ENCODE assay signal across 13 cellular contexts in genomic region chr3:128786434-128787020, GRCh38.
DNase-seq lines count a peak whose midpoint lies in the region; ATAC-seq, FAIRE-seq and TF ChIP-seq lines count a peak whose summit lies in the region.
"Had no signal": no experiment of that assay in that cellular context is flagged by ENCODE, and none has a peak within 500 bp of the region (broad histone marks: within the 10 kb centered on the region; RNA-seq: fewer than 3 reads in every experiment).

No MANE protein-coding gene starts in this region.

- H3K9me3 Mint-ChIP-seq in astrocyte (ENCODE audit: unreplicated experiment), result no peaks in the 10 kb centered on the region

- CTCF ChIA-PET in A549 (lab: Yijun Ruan, JAX), result interaction anchor here (1.6 to 3.0 kb wide), 3 partner anchors 11 to 106 kb away, joined by 6 to 9 read pairs (median 9); no protein-coding TSS in a partner anchor
- CTCF ChIA-PET in PC-9 (lab: Charles Lee), result no interaction called here

- TF ChIP-seq RAD21 in A549 (conservative IDR thresholded peaks at IDR 0.05 in 1 of 2, IDR thresholded peaks at IDR 0.05 in 1 of 2), result no peak

- no peak overlapping the region for H3K4me2 ChIP-seq in A549
- peak overlapping the region; percentile 45 for H3K4me2 ChIP-seq in GM23248 (ENCODE audit: unreplicated experiment)
- peak overlapping the region; percentile 16 for H3K4me2 ChIP-seq in astrocyte (ENCODE audit: low read length)
- H3K4me2 ChIP-seq in keratinocyte (ENCODE audit: control insufficient read depth, extremely low read depth, insufficient read depth, low read depth, low read length), result peak overlapping the region; percentile 88
- H3K4me2 ChIP-seq in PC-9, result no peak overlapping the region

- H2AFZ ChIP-seq in GM23248 (no peak overlapping the region), astrocyte (ENCODE audit: low read depth, low read length) (no peak overlapping the region), keratinocyte (ENCODE audit: control insufficient read depth, low read length) (no peak overlapping the region), PC-9 (no peak overlapping the region)

- H3F3A ChIP-seq in GM23248 (ENCODE audit: insufficient read depth) (peaks cover 15% of the 10 kb centered on the region; the same call in 1 of the 2 replicates), PC-9 (ENCODE audit: insufficient read depth, low read depth) (peaks cover 68% of the 10 kb centered on the region)

- H3K4me1 Mint-ChIP-seq in astrocyte (ENCODE audit: low read depth, unreplicated experiment), result peaks cover 49% of the 10 kb centered on the region

- no peak for TF ChIP-seq EP300 in A549 (IDR thresholded peaks at IDR 0.05)

- H3K27ac ChIP-seq in A549 (no peak overlapping the region), GM23248 (peak overlapping the region; percentile 13; the same call in 1 of the 2 replicates), astrocyte (ENCODE audit: low read depth, low read length) (no peak overlapping the region), keratinocyte (ENCODE audit: control insufficient read depth, insufficient read depth, low read length) (peak overlapping the region; percentile 97), PC-9 (no peak overlapping the region), tibial artery (no peak overlapping the region), lower lobe of right lung (no peak overlapping the region)

- H3K9me1 ChIP-seq in keratinocyte (ENCODE audit: control insufficient read depth, extremely low read depth, insufficient read depth, low read length), result peaks cover 6% of the 10 kb centered on the region

- in situ Hi-C loops in GM23248 (cut with MboI), result no loop called here

- no peak overlapping the region for H3K27ac Mint-ChIP-seq in astrocyte (ENCODE audit: unreplicated experiment)

- H3K36me3 ChIP-seq in GM23248 (ENCODE audit: low read depth), result no peaks in the 10 kb centered on the region
- H3K36me3 ChIP-seq in astrocyte (ENCODE audit: insufficient read depth, low read length), result no peaks in the 10 kb centered on the region
- H3K36me3 ChIP-seq in keratinocyte (ENCODE audit: control insufficient read depth in 2 of 2, extremely low read depth in 1 of 2, insufficient read depth in 2 of 2, low read length in 2 of 2), result peaks cover 0 to 4% of the 10 kb centered on the region in 2 experiments
- H3K36me3 ChIP-seq in PC-9 (ENCODE audit: low read depth), result 0 out of 2 replicates have a peak, but pooled peaks cover 5% of the 10 kb centered on the region
- no peaks in the 10 kb centered on the region for H3K36me3 ChIP-seq in tibial artery
- no peaks in the 10 kb centered on the region for H3K36me3 ChIP-seq in lower lobe of right lung
- H3K36me3 ChIP-seq: spleen had no signal

- H3K27me3 ChIP-seq in GM23248 (replicated peaks; ENCODE audit: insufficient read depth), result no peaks in the 10 kb centered on the region
- H3K27me3 ChIP-seq in astrocyte (ENCODE audit: insufficient read depth, low read length), result no peaks in the 10 kb centered on the region
- no peaks in the 10 kb centered on the region for H3K27me3 ChIP-seq in keratinocyte (ENCODE audit: control insufficient read depth, extremely low read depth, insufficient read depth, low read length)
- H3K27me3 ChIP-seq in PC-9 (ENCODE audit: insufficient read depth, low read depth), result no peaks in the 10 kb centered on the region
- H3K27me3 ChIP-seq in tibial artery, result no peaks in the 10 kb centered on the region
- no peaks in the 10 kb centered on the region for H3K27me3 ChIP-seq in lower lobe of right lung (ENCODE audit: low read depth)
- H3K27me3 ChIP-seq: spleen had no signal

- TF ChIP-seq CTCF in A549 (IDR thresholded peaks at IDR 0.05) (no peak), astrocyte (IDR thresholded peaks at IDR 0.05; ENCODE audit: insufficient read depth, low read depth, low read length) (no peak), keratinocyte (optimal IDR thresholded peaks at IDR 0.05 in 1 of 3, IDR thresholded peaks at IDR 0.05 in 1 of 3, conservative IDR thresholded peaks at IDR 0.05 in 1 of 3; ENCODE audit: extremely low read depth in 1 of 3, insufficient read depth in 2 of 3, low read length in 3 of 3) (no peak), PC-9 (conservative IDR thresholded peaks at IDR 0.05) (no peak), tibial artery (IDR thresholded peaks at IDR 0.05) (no peak), lower lobe of right lung (IDR thresholded peaks at IDR 0.05) (no peak)

- H3K36me3 Mint-ChIP-seq in astrocyte (ENCODE audit: low read depth, unreplicated experiment), result peaks cover 3% of the 10 kb centered on the region

- FAIRE-seq in A549 (lab: Jason Lieb, UNC), result no peak
- FAIRE-seq in astrocyte (lab: Jason Lieb, UNC), result peak; percentile 82
- FAIRE-seq in keratinocyte (lab: Jason Lieb, UNC), result no peak

- peak overlapping the region; percentile 9 for H3K4me3 Mint-ChIP-seq in astrocyte (ENCODE audit: unreplicated experiment)

- DNase-seq in A549 (ENCODE audit: low read depth in 1 of 2, low spot score in 1 of 2), result no peak
- DNase-seq in GM23248, result peak; percentile 52
- peak; percentile 23 for DNase-seq in astrocyte (ENCODE audit: low read depth)
- DNase-seq in keratinocyte (ENCODE audit: low read depth, low spot score), result no peak
- no peak for DNase-seq in PC-9
- DNase-seq in tibial artery, result no peak
- DNase-seq in lower lobe of right lung, result no peak
- no peak for DNase-seq in HT-29 (ENCODE audit: low spot score)
- DNase-seq: anterior cingulate cortex; glutamatergic neuron; NCI-H2029; spleen; stimulated activated naive CD4-positive, alpha-beta T cell treated with Interleukin-2 at 50 U/mL for 16 hours had no signal

- POLR2A ChIA-PET in A549 (lab: Yijun Ruan, JAX) (no interaction called here), PC-9 (lab: Charles Lee; ENCODE audit: unreplicated experiment) (no interaction called here)

- peaks cover 100% of the 10 kb centered on the region for H3K79me2 ChIP-seq in GM23248 (ENCODE audit: insufficient read depth)
- peaks cover 99% of the 10 kb centered on the region for H3K79me2 ChIP-seq in astrocyte (ENCODE audit: insufficient read depth, low read length)
- H3K79me2 ChIP-seq in keratinocyte (ENCODE audit: control insufficient read depth, insufficient read depth, low read length), result peaks cover 92% of the 10 kb centered on the region
- peaks cover 97% of the 10 kb centered on the region for H3K79me2 ChIP-seq in PC-9 (ENCODE audit: low read depth)

- BruUV-seq in PC-9 (replicated peaks; lab: Mats Ljungman, UMichigan), result no TSS peak

- H3K4me1 ChIP-seq in A549 (peaks cover 45% of the 10 kb centered on the region), GM23248 (ENCODE audit: insufficient read depth) (peaks cover 23% of the 10 kb centered on the region), astrocyte (ENCODE audit: insufficient read depth, low read length) (peaks cover 21% of the 10 kb centered on the region), keratinocyte (ENCODE audit: control insufficient read depth, extremely low read depth, insufficient read depth, low read length) (peaks cover 60% of the 10 kb centered on the region), PC-9 (replicated peaks; ENCODE audit: insufficient read depth) (peaks cover 34% of the 10 kb centered on the region), tibial artery (peaks cover 0 to 94% (median 54%) of the 10 kb centered on the region in 4 donors), lower lobe of right lung (peaks cover 81% of the 10 kb centered on the region)

- intact Hi-C loops in PC-9 (cut with micrococcal nuclease; ENCODE audit: unreplicated experiment) (loop anchor here (2.0 kb wide), 1 partner anchor 106 kb away; no protein-coding TSS in a partner anchor), tibial artery (cut with DNase I; ENCODE audit: low total_unique reads) (no loop called here), lower lobe of right lung (cut with DNase I) (no loop called here)

- H3K9me3 ChIP-seq in A549 (no peaks in the 10 kb centered on the region), GM23248 (ENCODE audit: low read depth) (no peaks in the 10 kb centered on the region), astrocyte (ENCODE audit: insufficient read depth, low read depth, low read length) (no peaks in the 10 kb centered on the region), keratinocyte (ENCODE audit: control insufficient read depth, low read depth, low read length) (no peaks in the 10 kb centered on the region), PC-9 (ENCODE audit: insufficient read depth, low read depth) (no peaks in the 10 kb centered on the region), tibial artery (no peaks in the 10 kb centered on the region), lower lobe of right lung (no peaks in the 10 kb centered on the region)
- H3K9me3 ChIP-seq: spleen had no signal

- H3K9ac ChIP-seq in GM23248, result no peak overlapping the region
- no peak overlapping the region for H3K9ac ChIP-seq in astrocyte (ENCODE audit: low read length)
- no peak overlapping the region for H3K9ac ChIP-seq in keratinocyte (ENCODE audit: control insufficient read depth, extremely low read depth, insufficient read depth, low read length)

- 86% methylated on average over 3 of the region's 3 CpGs for WGBS in A549 (ENCODE audit: missing lambda C conversion rate)
- WGBS in GM23248 (ENCODE audit: low coverage in 1 of 2, low lambda C conversion rate in 2 of 2, missing lambda C conversion rate in 2 of 2), 2 experiments, result 9 to 12% methylated on average over 3 of the region's 3 CpGs

- no peaks in the 10 kb centered on the region for H3K9me2 ChIP-seq in GM23248 (ENCODE audit: insufficient read depth)
- H3K9me2 ChIP-seq in PC-9 (ENCODE audit: insufficient read depth), result no peaks in the 10 kb centered on the region

- ATAC-seq in A549, result no peak
- ATAC-seq in lower lobe of right lung, result no peak

- H3K4me3 ChIP-seq in A549 (no peak overlapping the region), GM23248 (no peak overlapping the region), astrocyte (ENCODE audit: insufficient read depth, low read depth, low read length) (no peak overlapping the region), keratinocyte (ENCODE audit: control insufficient read depth in 2 of 3, extremely low read depth in 1 of 3, insufficient read depth in 2 of 3, low read depth in 1 of 3, low read length in 3 of 3) (no peak overlapping the region), PC-9 (no peak overlapping the region), tibial artery (no peak overlapping the region), lower lobe of right lung (no peak overlapping the region)
- H3K4me3 ChIP-seq: spleen had no signal

- H4K20me1 ChIP-seq in GM23248 (ENCODE audit: insufficient read depth) (peaks cover 45% of the 10 kb centered on the region), astrocyte (ENCODE audit: insufficient read depth, low read length) (peaks cover 99% of the 10 kb centered on the region), keratinocyte (ENCODE audit: control insufficient read depth, extremely low read depth, insufficient read depth, low read length) (peaks cover 13% of the 10 kb centered on the region), PC-9 (ENCODE audit: insufficient read depth) (peaks cover 91% of the 10 kb centered on the region)

- no peaks in the 10 kb centered on the region for H3K27me3 Mint-ChIP-seq in astrocyte (ENCODE audit: low read depth, unreplicated experiment)

- TF ChIP-seq POLR2A in A549 (IDR thresholded peaks at IDR 0.05; ENCODE audit: low read length), result no peak

- dilution Hi-C loops in keratinocyte (cut with MboI; ENCODE audit: extremely low pct_ligation_motif_present, low sequenced_read_pairs), result no loop called here

TF ChIP-seq in A549, 52 proteins besides CTCF, POLR2A, EP300 and RAD21:
- TF ChIP-seq MYC (IDR thresholded peaks at IDR 0.05; ENCODE audit: borderline replicate concordance, low read length) (no peak), MAFK (IDR thresholded peaks at IDR 0.05; ENCODE audit: partially characterized antibody) (peak; percentile 61)

Comparison
In these comparisons a context has a peak if more than half of its experiments do, and no peak if none do; other contexts are left out.
1. DNase-seq: peak in GM23248 (single experiment) and astrocyte (single experiment); none in A549 (0 of 2), keratinocyte (single experiment), PC-9 (0 of 2), tibial artery (0 of 2), lower lobe of right lung (single experiment) and HT-29 (single experiment).
2. H3K27ac ChIP-seq: peak in GM23248 (single experiment) and keratinocyte (single experiment); none in A549 (0 of 2), astrocyte (single experiment), PC-9 (single experiment), tibial artery (0 of 2) and lower lobe of right lung (single experiment).
3. H3K4me2 ChIP-seq: peak in GM23248 (single experiment), astrocyte (single experiment) and keratinocyte (single experiment); none in A549 (single experiment) and PC-9 (single experiment).